9 cellular contexts compared by ENCODE assay signal in the genomic region with DNA sequence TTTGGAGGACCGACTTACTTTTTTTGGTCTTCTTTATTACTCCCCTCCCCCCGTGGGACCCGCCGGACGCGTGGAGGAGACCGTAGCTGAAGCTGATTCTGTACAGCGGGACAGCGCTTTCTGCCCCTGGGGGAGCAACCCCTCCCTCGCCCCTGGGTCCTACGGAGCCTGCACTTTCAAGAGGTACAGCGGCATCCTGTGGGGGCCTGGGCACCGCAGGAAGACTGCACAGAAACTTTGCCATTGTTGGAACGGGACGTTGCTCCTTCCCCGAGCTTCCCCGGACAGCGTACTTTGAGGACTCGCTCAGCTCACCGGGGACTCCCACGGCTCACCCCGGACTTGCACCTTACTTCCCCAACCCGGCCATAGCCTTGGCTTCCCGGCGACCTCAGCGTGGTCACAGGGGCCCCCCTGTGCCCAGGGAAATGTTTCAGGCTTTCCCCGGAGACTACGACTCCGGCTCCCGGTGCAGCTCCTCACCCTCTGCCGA. TPM values are rescaled to one million over a fixed set of nuclear protein-coding genes. Genes with fewer than 3 reads are reported as not detected.
DNase-seq lines count a peak whose midpoint lies in the region; ATAC-seq, FAIRE-seq and TF ChIP-seq lines count a peak whose summit lies in the region.
"Had no signal": no experiment of that assay in that cellular context is flagged by ENCODE, and none has a peak within 500 bp of the region (broad histone marks: within the 10 kb centered on the region; RNA-seq: fewer than 3 reads in every experiment).

No MANE protein-coding gene starts in this region.

- H2AFZ ChIP-seq in HCT116 (ENCODE audit: low read depth, low read length, poor library complexity, severe bottlenecking) (no peak overlapping the region), neuronal stem cell (ENCODE audit: low read length) (peak overlapping the region; percentile 94)

- H3K4me1 ChIP-seq in HCT116 (ENCODE audit: control insufficient read depth in 1 of 2, insufficient read depth in 2 of 2, low read length in 2 of 2), result peaks cover 4 to 43% of the 10 kb centered on the region in 2 experiments
- H3K4me1 ChIP-seq in neuronal stem cell (ENCODE audit: control insufficient read depth in 2 of 2, insufficient read depth in 1 of 2, low read depth in 1 of 2, low read length in 2 of 2), result peaks cover 15 to 18% of the 10 kb centered on the region in 2 donors

- peak overlapping the region; percentile 80 for H3K27ac ChIP-seq in 22Rv1
- H3K27ac ChIP-seq in HCT116 (ENCODE audit: low read depth, low read length), result peak overlapping the region; percentile 78
- H3K27ac ChIP-seq in neuronal stem cell (replicated peaks; ENCODE audit: low read length), result no peak overlapping the region

- H3K18ac ChIP-seq in neuronal stem cell (ENCODE audit: low read length), result peak overlapping the region; percentile 81

- H3K9ac ChIP-seq in HCT116 (ENCODE audit: low read length), result peak overlapping the region; percentile 99
- H3K9ac ChIP-seq in neuronal stem cell (ENCODE audit: low read depth, low read length, poor library complexity), result peak overlapping the region; percentile 83

- peaks cover 29% of the 10 kb centered on the region for H3K4me1 Mint-ChIP-seq in activated CD4-positive, alpha-beta T cell treated with anti-CD3 and anti-CD28 coated beads for 36 hours
- H3K4me1 Mint-ChIP-seq in endothelial cell (ENCODE audit: unreplicated experiment), result peaks cover 17% of the 10 kb centered on the region

- FAIRE-seq in HTR-8/SVneo (lab: Jason Lieb, UNC), result no peak
- FAIRE-seq: colon had no signal

- H3K9me3 ChIP-seq in HCT116 (ENCODE audit: control insufficient read depth in 1 of 2, insufficient read depth in 1 of 2, low read depth in 1 of 2, low read length in 2 of 2) (no peaks in the 10 kb centered on the region), neuronal stem cell (replicated peaks in 1 of 2; ENCODE audit: control insufficient read depth in 2 of 2, insufficient read depth in 1 of 2, low read depth in 1 of 2, low read length in 2 of 2) (no peaks in the 10 kb centered on the region)

- H2BK5ac ChIP-seq in neuronal stem cell (ENCODE audit: low read length), result peak overlapping the region; percentile 91

- H3K79me1 ChIP-seq in neuronal stem cell (ENCODE audit: low read depth, low read length), result no peaks in the 10 kb centered on the region

- H3K79me2 ChIP-seq in HCT116 (ENCODE audit: insufficient read depth, low read length), result peaks cover 23% of the 10 kb centered on the region; the same call in 1 of the 2 replicates

- no peak for TF ChIP-seq RAD21 in HCT116 (IDR thresholded peaks at IDR 0.05; ENCODE audit: low read depth)

- RAD21 ChIA-PET in HCT116 (lab: Charles Lee; ENCODE audit: low non-redundant PET in 1 of 2, low total read pairs in 2 of 2, uncharacterized antibody in 2 of 2, unreplicated experiment in 2 of 2), result interaction anchor here (0.7 to 2.0 kb wide), 4 partner anchors 11 to 29 kb away, joined by 3 to 8 read pairs (median 4); no protein-coding TSS in a partner anchor

- ATAC-seq in HCT116 (peak; percentile 2; the same call in 1 of the 2 replicates), GM19023 (IDR thresholded peaks at IDR 0.05; ENCODE audit: unreplicated experiment) (no peak), GM18868 (IDR thresholded peaks at IDR 0.05; ENCODE audit: unreplicated experiment) (no peak)
- no peak for ATAC-seq in activated CD4-positive, alpha-beta T cell treated with anti-CD3 and anti-CD28 coated beads for 36 hours

- peak overlapping the region; percentile 47 for H3K14ac ChIP-seq in neuronal stem cell (ENCODE audit: low read length)

- H3K4me3 Mint-ChIP-seq in activated CD4-positive, alpha-beta T cell treated with anti-CD3 and anti-CD28 coated beads for 36 hours, result peak overlapping the region; percentile 78
- peak overlapping the region; percentile 96 for H3K4me3 Mint-ChIP-seq in endothelial cell (ENCODE audit: unreplicated experiment)

- TSS peak; percentile 90 for BruUV-seq in HCT116 (replicated peaks; lab: Mats Ljungman, UMichigan)

- H3K9me2 ChIP-seq in HCT116 (ENCODE audit: insufficient read depth), result no peaks in the 10 kb centered on the region

- peak overlapping the region; percentile 74 for H2AK5ac ChIP-seq in neuronal stem cell (ENCODE audit: low read depth, low read length)

- no peak overlapping the region for H4K8ac ChIP-seq in neuronal stem cell (ENCODE audit: low read depth, low read length)

- H3K4me2 ChIP-seq in HCT116 (ENCODE audit: low read length), result peak overlapping the region; percentile 100
- peak overlapping the region; percentile 99 for H3K4me2 ChIP-seq in neuronal stem cell (ENCODE audit: insufficient read depth, low read length, poor library complexity, severe bottlenecking)

- no peak overlapping the region for H3K4ac ChIP-seq in neuronal stem cell (ENCODE audit: low read length)

- H3K36me3 ChIP-seq in HCT116 (ENCODE audit: control insufficient read depth in 1 of 2, insufficient read depth in 2 of 2, low read length in 2 of 2), result no peaks in the 10 kb centered on the region; a peak in 1 of 4 replicates
- no peaks in the 10 kb centered on the region for H3K36me3 ChIP-seq in neuronal stem cell (replicated peaks in 1 of 2; ENCODE audit: control insufficient read depth in 2 of 2, insufficient read depth in 2 of 2, low read length in 2 of 2)

- H2BK15ac ChIP-seq in neuronal stem cell (ENCODE audit: low read length), result peak overlapping the region; percentile 47

- TF ChIP-seq CTCF in 22Rv1 (IDR thresholded peaks at IDR 0.05) (no peak), HCT116 (IDR thresholded peaks at IDR 0.05 in 2 of 3, conservative IDR thresholded peaks at IDR 0.05 in 1 of 3; ENCODE audit: borderline replicate concordance in 1 of 3, insufficient read depth in 1 of 3, low read depth in 2 of 3, low read length in 2 of 3) (no peak), endothelial cell (IDR thresholded peaks at IDR 0.05; ENCODE audit: unreplicated experiment) (no peak)

- peak overlapping the region; percentile 86 for H3K27ac Mint-ChIP-seq in activated CD4-positive, alpha-beta T cell treated with anti-CD3 and anti-CD28 coated beads for 36 hours
- peak overlapping the region; percentile 94 for H3K27ac Mint-ChIP-seq in endothelial cell (ENCODE audit: unreplicated experiment)

- H3K4me3 ChIP-seq in HCT116 (replicated peaks in 1 of 2; ENCODE audit: low read depth in 1 of 2, low read length in 2 of 2) (peak overlapping the region; percentile 74 to 97), neuronal stem cell (ENCODE audit: low read length in 2 of 2) (peak overlapping the region; percentile 58 to 93)

- no peak overlapping the region for H4K91ac ChIP-seq in neuronal stem cell (ENCODE audit: low read depth, low read length, poor library complexity)

- no peak overlapping the region for H2BK12ac ChIP-seq in neuronal stem cell (ENCODE audit: low read length)

- no CpG with 5 or more reads among the region's 31 CpGs for WGBS in neuronal stem cell (ENCODE audit: extremely low coverage in 2 of 2, insufficient read length in 2 of 2, insufficient replicate concordance in 1 of 2), 2 donors

- intact Hi-C loops in HCT116 (cut with micrococcal nuclease), result loop anchor here (1.0 kb wide), 1 partner anchor 13 kb away; no protein-coding TSS in a partner anchor
- intact Hi-C loops in activated CD4-positive, alpha-beta T cell treated with anti-CD3 and anti-CD28 coated beads for 36 hours (cut with DNase I, micrococcal nuclease), result loop anchor here (2.0 to 5.0 kb wide), 5 partner anchors 39 to 1644 kb away; a partner anchor contains a TSS

- no peak overlapping the region for H2BK120ac ChIP-seq in neuronal stem cell (ENCODE audit: low read depth, low read length)

- H3K27me3 ChIP-seq in HCT116 (ENCODE audit: insufficient read depth, low read length), result no peaks in the 10 kb centered on the region
- H3K27me3 ChIP-seq in neuronal stem cell (ENCODE audit: control insufficient read depth in 3 of 3, insufficient read depth in 3 of 3, low read depth in 1 of 3, low read length in 3 of 3), result peaks cover 0 to 28% (median 0%) of the 10 kb centered on the region in 3 experiments

- H3K23ac ChIP-seq in neuronal stem cell (ENCODE audit: low read depth, low read length, poor library complexity), result peak overlapping the region; percentile 82

- TF ChIP-seq POLR2A in HCT116 (IDR thresholded peaks at IDR 0.05; ENCODE audit: borderline replicate concordance, extremely low read depth, insufficient read depth, insufficient read length), result no peak

- no peaks in the 10 kb centered on the region; the same call in 1 of the 2 replicates for H4K20me1 ChIP-seq in HCT116 (ENCODE audit: insufficient read depth)

- no peak for DNase-seq in HCT116 (ENCODE audit: low read depth, low spot score)
- DNase-seq in activated CD4-positive, alpha-beta T cell treated with anti-CD3 and anti-CD28 coated beads for 36 hours, result peak; percentile 61
- DNase-seq in endothelial cell (ENCODE audit: low spot score), result no peak
- DNase-seq in neuronal stem cell (ENCODE audit: low spot score), result no peak
- DNase-seq in HTR-8/SVneo (ENCODE audit: insufficient read length, low spot score), result no peak

- CTCF ChIA-PET in HCT116 (lab: Charles Lee), result interaction anchor here (1.0 to 4.7 kb wide), 8 partner anchors 10 to 174 kb away, joined by 3 to 56 read pairs (median 4); no protein-coding TSS in a partner anchor
- CTCF ChIA-PET in activated CD4-positive, alpha-beta T cell treated with anti-CD3 and anti-CD28 coated beads for 36 hours (lab: Charles Lee), result interaction anchor here (0.6 to 4.8 kb wide), 13 partner anchors 10 to 174 kb away, joined by 3 to 57 read pairs (median 3); no protein-coding TSS in a partner anchor

- H3K27me3 Mint-ChIP-seq in activated CD4-positive, alpha-beta T cell treated with anti-CD3 and anti-CD28 coated beads for 36 hours, result peaks cover 11% of the 10 kb centered on the region
- H3K27me3 Mint-ChIP-seq in endothelial cell (ENCODE audit: unreplicated experiment), result peaks cover 57% of the 10 kb centered on the region

- POLR2A ChIA-PET in HCT116 (lab: Charles Lee), result interaction anchor here (0.8 to 5.4 kb wide), 25 partner anchors 10 to 209 kb away, joined by 3 to 72 read pairs (median 4); a partner anchor contains a TSS
- POLR2A ChIA-PET in activated CD4-positive, alpha-beta T cell treated with anti-CD3 and anti-CD28 coated beads for 36 hours (lab: Charles Lee), result interaction anchor here (0.6 to 3.3 kb wide), 16 partner anchors 9 to 831 kb away, joined by 3 to 26 read pairs (median 5); a partner anchor contains a TSS

- H3K9me3 Mint-ChIP-seq in activated CD4-positive, alpha-beta T cell treated with anti-CD3 and anti-CD28 coated beads for 36 hours (ENCODE audit: low read depth), result no peaks in the 10 kb centered on the region
- no peaks in the 10 kb centered on the region for H3K9me3 Mint-ChIP-seq in endothelial cell (ENCODE audit: unreplicated experiment)

- H3K36me3 Mint-ChIP-seq in activated CD4-positive, alpha-beta T cell treated with anti-CD3 and anti-CD28 coated beads for 36 hours (ENCODE audit: low read depth), result peaks cover 25% of the 10 kb centered on the region
- H3K36me3 Mint-ChIP-seq in endothelial cell (ENCODE audit: low read depth, unreplicated experiment), result peaks cover 21% of the 10 kb centered on the region

RNA-seq across cellular contexts. Expression of a gene that starts 0.4 kb away (rescaled TPM):
- total RNA-seq in HCT116 (2021; ENCODE audit: unreplicated experiment) (12.6 TPM), endothelial cell (ENCODE audit: unreplicated experiment) (64.2 TPM)
- 84.7 and 216 TPM in 2 replicates for polyA plus RNA-seq in HCT116 (2012)
- 1 to 10 TPM; 7.3 to 7.7 TPM for total RNA-seq in activated CD4-positive, alpha-beta T cell treated with anti-CD3 and anti-CD28 coated beads for 36 hours
- polyA plus RNA-seq in neuronal stem cell (2013, experiment 1 of 2), result 8.5 TPM
- polyA plus RNA-seq in neuronal stem cell (2013, experiment 2 of 2), result 8.7 TPM

RNA-seq across cellular contexts. Expression of a gene that starts 28.6 kb away (rescaled TPM):
- total RNA-seq in HCT116 (2021; ENCODE audit: unreplicated experiment) (21.7 TPM), endothelial cell (ENCODE audit: unreplicated experiment) (25.3 TPM)
- polyA plus RNA-seq in HCT116 (2012), result 30.2 and 32.4 TPM in 2 replicates
- 1 to 10 TPM; 2.0 to 3.2 TPM for total RNA-seq in activated CD4-positive, alpha-beta T cell treated with anti-CD3 and anti-CD28 coated beads for 36 hours
- 9.5 TPM for polyA plus RNA-seq in neuronal stem cell (2013, experiment 1 of 2)
- 10.0 TPM for polyA plus RNA-seq in neuronal stem cell (2013, experiment 2 of 2)

RNA-seq across cellular contexts. Expression of a gene that starts 30.0 kb away (rescaled TPM):
- total RNA-seq in HCT116 (2021; ENCODE audit: unreplicated experiment) (5.2 TPM), endothelial cell (ENCODE audit: unreplicated experiment) (0.33 TPM)
- 2.2 and 2.6 TPM in 2 replicates for polyA plus RNA-seq in HCT116 (2012)
- 1 to 10 TPM; 2.8 to 3.1 TPM for total RNA-seq in activated CD4-positive, alpha-beta T cell treated with anti-CD3 and anti-CD28 coated beads for 36 hours
- polyA plus RNA-seq in neuronal stem cell (2013, experiment 1 of 2), result 1.3 TPM
- 1.2 TPM for polyA plus RNA-seq in neuronal stem cell (2013, experiment 2 of 2)

RNA-seq across cellular contexts. Expression of a gene that starts 39.1 kb away (rescaled TPM):
- total RNA-seq in HCT116 (2021; ENCODE audit: unreplicated experiment) (152 TPM), endothelial cell (ENCODE audit: unreplicated experiment) (246 TPM)
- 85.6 and 99.7 TPM in 2 replicates for polyA plus RNA-seq in HCT116 (2012)
- total RNA-seq in activated CD4-positive, alpha-beta T cell treated with anti-CD3 and anti-CD28 coated beads for 36 hours, result 100 to 1,000 TPM; 152 to 153 TPM
- 61.7 TPM for polyA plus RNA-seq in neuronal stem cell (2013, experiment 1 of 2)
- polyA plus RNA-seq in neuronal stem cell (2013, experiment 2 of 2), result 63.2 TPM

RNA-seq across cellular contexts. Expression of a gene that starts 44.5 kb away (rescaled TPM):
- total RNA-seq in HCT116 (2021; ENCODE audit: unreplicated experiment) (103 TPM), endothelial cell (ENCODE audit: unreplicated experiment) (62.8 TPM)
- 96.9 and 130 TPM in 2 replicates for polyA plus RNA-seq in HCT116 (2012)
- 10 to 100 TPM; 58.1 to 71.8 TPM for total RNA-seq in activated CD4-positive, alpha-beta T cell treated with anti-CD3 and anti-CD28 coated beads for 36 hours
- polyA plus RNA-seq in neuronal stem cell (2013, experiment 1 of 2), result 90.0 TPM
- 87.6 TPM for polyA plus RNA-seq in neuronal stem cell (2013, experiment 2 of 2)
